8 cellular contexts compared by ENCODE assay signal in genomic region chr10:32955790-32956189, GRCh38. TPM values are rescaled to one million over a fixed set of nuclear protein-coding genes. Genes with fewer than 3 reads are reported as not detected.
DNase-seq lines count a peak whose midpoint lies in the region; ATAC-seq and TF ChIP-seq lines count a peak whose summit lies in the region.
"Had no signal": no experiment of that assay in that cellular context is flagged by ENCODE, and none has a peak within 500 bp of the region (broad histone marks: within the 10 kb centered on the region; RNA-seq: fewer than 3 reads in every experiment).

No MANE protein-coding gene starts in this region.

- DNase-seq in HFFc6 (no peak), cerebellum (ENCODE audit: low spot score) (no peak)
- DNase-seq: posterior cingulate gyrus had no signal

- H3K27ac Mint-ChIP-seq in HFFc6, result peak overlapping the region; percentile 77
- peak overlapping the region; percentile 92 for H3K27ac Mint-ChIP-seq in activated T-helper 17 cell treated with anti-CD3 and anti-CD28 coated beads, Interleukin-2, amount 50 U/mL, for 72 hours

- H3K4me3 Mint-ChIP-seq in HFFc6, result peak overlapping the region; percentile 90
- H3K4me3 Mint-ChIP-seq in activated T-helper 17 cell treated with anti-CD3 and anti-CD28 coated beads, Interleukin-2, amount 50 U/mL, for 72 hours, result peak overlapping the region; percentile 84

- no peak for ATAC-seq in activated T-helper 17 cell treated with anti-CD3 and anti-CD28 coated beads, Interleukin-2, amount 50 U/mL, for 72 hours (replicated peaks)
- ATAC-seq in HG03521 (IDR thresholded peaks at IDR 0.05; ENCODE audit: unreplicated experiment) (no peak), GM18907 (IDR thresholded peaks at IDR 0.05; ENCODE audit: unreplicated experiment) (no peak)

- H3K4me1 Mint-ChIP-seq in HFFc6 (ENCODE audit: low read depth), result peaks cover 78% of the 10 kb centered on the region
- peaks cover 48% of the 10 kb centered on the region for H3K4me1 Mint-ChIP-seq in activated T-helper 17 cell treated with anti-CD3 and anti-CD28 coated beads, Interleukin-2, amount 50 U/mL, for 72 hours

- peak overlapping the region in 13 of 21 experiments; percentile 2 to 99 (median 98) for H3K27ac ChIP-seq in skin epidermis

- no peaks in the 10 kb centered on the region for H3K9me3 Mint-ChIP-seq in HFFc6
- H3K9me3 Mint-ChIP-seq in activated T-helper 17 cell treated with anti-CD3 and anti-CD28 coated beads, Interleukin-2, amount 50 U/mL, for 72 hours, result no peaks in the 10 kb centered on the region

- peaks cover 35% of the 10 kb centered on the region for H3K36me3 Mint-ChIP-seq in HFFc6 (ENCODE audit: low read depth)
- peaks cover 64% of the 10 kb centered on the region for H3K36me3 Mint-ChIP-seq in activated T-helper 17 cell treated with anti-CD3 and anti-CD28 coated beads, Interleukin-2, amount 50 U/mL, for 72 hours (ENCODE audit: low read depth)

- no peaks in the 10 kb centered on the region; the same call in 1 of the 2 replicates for H3K27me3 Mint-ChIP-seq in HFFc6 (ENCODE audit: insufficient read depth)
- H3K27me3 Mint-ChIP-seq in activated T-helper 17 cell treated with anti-CD3 and anti-CD28 coated beads, Interleukin-2, amount 50 U/mL, for 72 hours, result no peaks in the 10 kb centered on the region

- TF ChIP-seq CTCF in HFFc6 (IDR thresholded peaks at IDR 0.05), result no peak

- peak overlapping the region; percentile 30 for H3K4me3 ChIP-seq in iPS-11a (ENCODE audit: low read depth, low read length)
- H3K4me3 ChIP-seq in skin epidermis, result peak overlapping the region in 6 of 7 experiments; percentile 89 to 95 (median 92)

RNA-seq across cellular contexts. Expression of gene ITGB1, which starts 2.2 kb away (rescaled TPM):
- total RNA-seq in HFFc6 (2021; fragmentation: NEBNext Ultra II Directional; extraction: Animal tissue kit (Norgen Biotek cat#: 25700)), result 1,000 to 10,000 TPM; 1,442 to 1,960 (median 1,623) TPM
- 100 to 1,000 TPM; 125 to 126 TPM for total RNA-seq in activated T-helper 17 cell treated with anti-CD3 and anti-CD28 coated beads, Interleukin-2, amount 50 U/mL, for 72 hours
- total RNA-seq in cerebellum, result 82.6 TPM

Comparison
In these comparisons a context has a peak if more than half of its experiments do, and no peak if none do; other contexts are left out.
1. RNA of gene ITGB1, which starts 2.2 kb away (total RNA-seq): 1,442 to 1,960 TPM in HFFc6; 125 to 126 TPM in activated T-helper 17 cell treated with anti-CD3 and anti-CD28 coated beads, Interleukin-2, amount 50 U/mL, for 72 hours and 82.6 TPM in cerebellum (single experiment); every median in the first group is over 10 times any median in the second.